In genomic region chr6:16762547-16763477, GRCh38 we compare ENCODE assay signal across 8 cellular contexts. TPM values are rescaled to one million over a fixed set of nuclear protein-coding genes. Genes with fewer than 3 reads are reported as not detected.
DNase-seq lines count a peak whose midpoint lies in the region; ATAC-seq and TF ChIP-seq lines count a peak whose summit lies in the region.

No MANE protein-coding gene starts in this region.

- no peaks in the 10 kb centered on the region for H3K27me3 Mint-ChIP-seq in activated naive CD8-positive, alpha-beta T cell treated with anti-CD3 and anti-CD28 coated beads for 36 hours

- H3K9me3 ChIP-seq in IMR-90 (ENCODE audit: control insufficient read depth, insufficient read depth, low read length) (no peaks in the 10 kb centered on the region), cardiac muscle cell (ENCODE audit: low read depth) (no peaks in the 10 kb centered on the region)

- H3K9me1 ChIP-seq in IMR-90 (ENCODE audit: insufficient read depth, low read length): peaks cover 2% of the 10 kb centered on the region

- H3K36me3 Mint-ChIP-seq in activated naive CD8-positive, alpha-beta T cell treated with anti-CD3 and anti-CD28 coated beads for 36 hours: peaks cover 12% of the 10 kb centered on the region

- H3K4ac ChIP-seq in IMR-90 (ENCODE audit: low read depth, low read length): peak overlapping the region; percentile 55

- peaks cover 61% of the 10 kb centered on the region for H3K4me1 Mint-ChIP-seq in activated naive CD8-positive, alpha-beta T cell treated with anti-CD3 and anti-CD28 coated beads for 36 hours

- 0% methylated on average over 7 of the region's 32 CpGs; no CpG with 5 or more reads in 1 of the 2 experiments for WGBS in IMR-90 (ENCODE audit: extremely low coverage in 2 of 2, insufficient read length in 1 of 2), 2 experiments

- no peaks in the 10 kb centered on the region for H3K27me3 ChIP-seq in IMR-90 (ENCODE audit: control insufficient read depth, insufficient read depth, low read length)
- H3K27me3 ChIP-seq in cardiac muscle cell: no peaks in the 10 kb centered on the region

- peak overlapping the region; percentile 61; the same call in 1 of the 2 replicates for H3K56ac ChIP-seq in IMR-90 (ENCODE audit: extremely low read depth, insufficient read depth, low read length)

- peak overlapping the region; percentile 99 for H3K27ac Mint-ChIP-seq in activated naive CD8-positive, alpha-beta T cell treated with anti-CD3 and anti-CD28 coated beads for 36 hours

- TF ChIP-seq RAD21 in IMR-90 (IDR thresholded peaks at IDR 0.05; ENCODE audit: low read length): peak; percentile 81

- H3K4me1 ChIP-seq in IMR-90 (ENCODE audit: control insufficient read depth, insufficient read depth, low read length): peaks cover 13% of the 10 kb centered on the region
- H3K4me1 ChIP-seq in cardiac muscle cell (ENCODE audit: low read depth): peaks cover 19% of the 10 kb centered on the region

- TF ChIP-seq CTCF in GM20000 (IDR thresholded peaks at IDR 0.05; ENCODE audit: extremely low read depth, missing control alignments) (peak; percentile 64), IMR-90 (conservative IDR thresholded peaks at IDR 0.05; ENCODE audit: low read depth, low read length) (peak; percentile 87), cardiac muscle cell (IDR thresholded peaks at IDR 0.05; ENCODE audit: low read depth, low read length) (peak; percentile 91)

- 0 out of 2 replicates have a peak overlapping the region, but pooled peaks have one; percentile 6 for H3K14ac ChIP-seq in IMR-90 (replicated peaks; ENCODE audit: low read depth, low read length)

- TF ChIP-seq POLR2A in IMR-90 (IDR thresholded peaks at IDR 0.05; ENCODE audit: low read depth, low read length): 0 out of 2 replicates have a peak, but pooled peaks have one; percentile 27

- DNase-seq in DMS 273 (lab: John Stamatoyannopoulos, UW; ENCODE audit: unreplicated experiment) (peak; percentile 77), GM20000 (ENCODE audit: low spot score) (peak; percentile 81), IMR-90 (peak; percentile 97), cardiac muscle cell (ENCODE audit: low read depth in 1 of 2, low spot score in 1 of 2) (peak; percentile 64 to 72), pons (ENCODE audit: low spot score) (peak; percentile 89), GOT3 (lab: John Stamatoyannopoulos, UW) (no peak)
- peak; percentile 42 for DNase-seq in activated naive CD8-positive, alpha-beta T cell treated with anti-CD3 and anti-CD28 coated beads for 36 hours

- H4K20me1 ChIP-seq in IMR-90 (ENCODE audit: insufficient read depth, low read length): peaks cover 14% of the 10 kb centered on the region

- POLR2A ChIA-PET in IMR-90 (lab: Charles Lee; ENCODE audit: unreplicated experiment): interaction anchor here (0.6 to 1.4 kb wide), 3 partner anchors 11 to 158 kb away, joined by 3 to 6 read pairs (median 4); no protein-coding TSS in a partner anchor

- peak overlapping the region; percentile 83 for H3K9ac ChIP-seq in IMR-90 (ENCODE audit: low read depth, low read length)

- H3K79me1 ChIP-seq in IMR-90 (ENCODE audit: low read depth in 1 of 2, low read length in 2 of 2): peaks cover 0 to 30% of the 10 kb centered on the region in 2 experiments; a peak in 3 of 4 replicates

- 0 out of 2 replicates have a peak overlapping the region, but pooled peaks have one; percentile 48 for H3K23ac ChIP-seq in IMR-90 (ENCODE audit: low read depth, low read length)

- H4K8ac ChIP-seq in IMR-90 (ENCODE audit: low read depth in 2 of 2, low read length in 2 of 2): peak overlapping the region; percentile 17 to 33

- H3K4me2 ChIP-seq in IMR-90 (ENCODE audit: low read depth, low read length): peak overlapping the region; percentile 97

- peak overlapping the region; percentile 89 for H3K27ac ChIP-seq in IMR-90 (ENCODE audit: insufficient read depth, low read length)
- H3K27ac ChIP-seq in cardiac muscle cell: peak overlapping the region; percentile 95

- H2AK5ac ChIP-seq in IMR-90 (ENCODE audit: low read depth, low read length): peak overlapping the region; percentile 30; the same call in 1 of the 2 replicates

- intact Hi-C loops in IMR-90 (cut with micrococcal nuclease): loop anchor here (2.0 to 5.0 kb wide), 3 partner anchors 91 to 430 kb away; no protein-coding TSS in a partner anchor

- peak overlapping the region; percentile 74 for H3K18ac ChIP-seq in IMR-90 (ENCODE audit: low read depth, low read length)

- H2BK15ac ChIP-seq in IMR-90 (ENCODE audit: low read depth, low read length): peak overlapping the region; percentile 26; the same call in 1 of the 3 replicates

- H3K4me3 Mint-ChIP-seq in activated naive CD8-positive, alpha-beta T cell treated with anti-CD3 and anti-CD28 coated beads for 36 hours: peak overlapping the region; percentile 100

- H2BK120ac ChIP-seq in IMR-90 (ENCODE audit: low read depth, low read length): peak overlapping the region; percentile 76

- peak overlapping the region; percentile 91 for H2AFZ ChIP-seq in IMR-90 (replicated peaks; ENCODE audit: low read length, poor library complexity)

- in situ Hi-C loops in IMR-90 (cut with MboI; ENCODE audit: low sequenced_read_pairs): loop anchor here (5.0 to 10.0 kb wide), 3 partner anchors 251 to 431 kb away; no protein-coding TSS in a partner anchor

- peak overlapping the region; percentile 32; the same call in 1 of the 2 replicates for H4K5ac ChIP-seq in IMR-90 (ENCODE audit: low read depth, low read length)

- CTCF ChIA-PET in IMR-90 (lab: Yijun Ruan, JAX): interaction anchor here (0.7 to 3.0 kb wide), 22 partner anchors 13 to 431 kb away, joined by 3 to 21 read pairs (median 4); no protein-coding TSS in a partner anchor

- no peaks in the 10 kb centered on the region for H3K9me3 Mint-ChIP-seq in activated naive CD8-positive, alpha-beta T cell treated with anti-CD3 and anti-CD28 coated beads for 36 hours

- dilution Hi-C loops in IMR-90 (cut with HindIII; ENCODE audit: low sequenced_read_pairs, unreplicated experiment): no loop called here

- H2AK9ac ChIP-seq in IMR-90 (replicated peaks; ENCODE audit: low read depth, low read length, poor library complexity): peak overlapping the region; percentile 48

- H3K36me3 ChIP-seq in IMR-90 (ENCODE audit: control insufficient read depth, insufficient read depth, low read length) (peaks cover 2% of the 10 kb centered on the region; the same call in 1 of the 2 replicates), cardiac muscle cell (no peaks in the 10 kb centered on the region)

- peak overlapping the region; percentile 49 for H4K91ac ChIP-seq in IMR-90 (ENCODE audit: insufficient read depth, low read depth, low read length)

- peak overlapping the region; percentile 79 for H2BK5ac ChIP-seq in IMR-90 (ENCODE audit: low read depth, low read length, poor library complexity, severe bottlenecking)

- H2BK20ac ChIP-seq in IMR-90 (ENCODE audit: low read depth, low read length): peak overlapping the region; percentile 21; the same call in 1 of the 2 replicates

- H3K4me3 ChIP-seq in IMR-90 (ENCODE audit: insufficient read depth, low read depth, low read length) (peak overlapping the region; percentile 91), cardiac muscle cell (peak overlapping the region; percentile 94)

- BruUV-seq in IMR-90 (replicated peaks; lab: Mats Ljungman, UMichigan): no TSS peak

- ATAC-seq in IMR-90 (ENCODE audit: low read depth): peak; percentile 2; the same call in 1 of the 2 replicates
- ATAC-seq in SK-N-SH treated with all-trans-retinoic acid at 6 μM for 48 hours: peak; percentile 6; the same call in 2 of the 3 replicates

TF ChIP-seq in IMR-90, 13 proteins besides CTCF, POLR2A, EP300 and RAD21 (continues in another document):
- peak; percentile 73 for TF ChIP-seq SMC3 (IDR thresholded peaks at IDR 0.05; ENCODE audit: low read depth, low read length)
- no peak for TF ChIP-seq USF2 (IDR thresholded peaks at IDR 0.05; ENCODE audit: low read depth, low read length)
- TF ChIP-seq BHLHE40 (IDR thresholded peaks at IDR 0.05; ENCODE audit: low read depth, low read length): peak; percentile 92
- no peak for TF ChIP-seq MXI1 (IDR thresholded peaks at IDR 0.05; ENCODE audit: borderline replicate concordance, low read depth, low read length)
- TF ChIP-seq RFX5 (IDR thresholded peaks at IDR 0.05; ENCODE audit: low read depth, low read length): no peak

TF ChIP-seq in SK-N-SH treated with all-trans-retinoic acid at 6 μM for 48 hours, 23 proteins besides CTCF, POLR2A, EP300 and RAD21 (continues in another document):
- TF ChIP-seq, protein P1, sequence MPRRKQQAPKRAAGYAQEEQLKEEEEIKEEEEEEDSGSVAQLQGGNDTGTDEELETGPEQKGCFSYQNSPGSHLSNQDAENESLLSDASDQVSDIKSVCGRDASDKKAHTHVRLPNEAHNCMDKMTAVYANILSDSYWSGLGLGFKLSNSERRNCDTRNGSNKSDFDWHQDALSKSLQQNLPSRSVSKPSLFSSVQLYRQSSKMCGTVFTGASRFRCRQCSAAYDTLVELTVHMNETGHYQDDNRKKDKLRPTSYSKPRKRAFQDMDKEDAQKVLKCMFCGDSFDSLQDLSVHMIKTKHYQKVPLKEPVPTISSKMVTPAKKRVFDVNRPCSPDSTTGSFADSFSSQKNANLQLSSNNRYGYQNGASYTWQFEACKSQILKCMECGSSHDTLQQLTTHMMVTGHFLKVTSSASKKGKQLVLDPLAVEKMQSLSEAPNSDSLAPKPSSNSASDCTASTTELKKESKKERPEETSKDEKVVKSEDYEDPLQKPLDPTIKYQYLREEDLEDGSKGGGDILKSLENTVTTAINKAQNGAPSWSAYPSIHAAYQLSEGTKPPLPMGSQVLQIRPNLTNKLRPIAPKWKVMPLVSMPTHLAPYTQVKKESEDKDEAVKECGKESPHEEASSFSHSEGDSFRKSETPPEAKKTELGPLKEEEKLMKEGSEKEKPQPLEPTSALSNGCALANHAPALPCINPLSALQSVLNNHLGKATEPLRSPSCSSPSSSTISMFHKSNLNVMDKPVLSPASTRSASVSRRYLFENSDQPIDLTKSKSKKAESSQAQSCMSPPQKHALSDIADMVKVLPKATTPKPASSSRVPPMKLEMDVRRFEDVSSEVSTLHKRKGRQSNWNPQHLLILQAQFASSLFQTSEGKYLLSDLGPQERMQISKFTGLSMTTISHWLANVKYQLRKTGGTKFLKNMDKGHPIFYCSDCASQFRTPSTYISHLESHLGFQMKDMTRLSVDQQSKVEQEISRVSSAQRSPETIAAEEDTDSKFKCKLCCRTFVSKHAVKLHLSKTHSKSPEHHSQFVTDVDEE (CRISPR knock-in tag; IDR thresholded peaks at IDR 0.05): no peak
- no peak for TF ChIP-seq TOX (CRISPR knock-in tag; IDR thresholded peaks at IDR 0.05; ENCODE audit: borderline replicate concordance)

RNA-seq across cellular contexts. Expression of gene ATXN1, which starts 1.6 kb away (rescaled TPM):
- 11.1 and 13.9 TPM in 2 replicates for total RNA-seq in IMR-90 (2012; rRNA removed)
- 7.3 and 9.7 TPM in 2 replicates for polyA plus RNA-seq in IMR-90 (2012; rRNA removed)
- polyA plus RNA-seq in IMR-90 (2012; cell fraction: cytosol; rRNA removed): 3.4 and 8.9 TPM in 2 replicates
- polyA plus RNA-seq in IMR-90 (2012; cell fraction: nucleus; rRNA removed; ENCODE audit: low replicate concordance): 20.5 and 29.3 TPM in 2 replicates
- 10 to 100 TPM; 27.8 to 32.8 TPM for total RNA-seq in activated naive CD8-positive, alpha-beta T cell treated with anti-CD3 and anti-CD28 coated beads for 36 hours
- 25.9 and 37.4 TPM in 2 replicates for total RNA-seq in cardiac muscle cell
- 15.1 and 20.9 TPM in 2 replicates for polyA plus RNA-seq in cardiac muscle cell
